In genomic region chr7:70856889-70857511, GRCh38 we compare ENCODE assay signal across 8 cellular contexts.
DNase-seq lines count a peak whose midpoint lies in the region; ATAC-seq and TF ChIP-seq lines count a peak whose summit lies in the region.

No MANE protein-coding gene starts in this region.

- peak; percentile 57 to 64 (median 60) for ATAC-seq in right lobe of liver
- no peak for ATAC-seq in HG03135 (IDR thresholded peaks at IDR 0.05; ENCODE audit: unreplicated experiment)

- DNase-seq in 8988T (peak; percentile 12), NCI-H2171 (lab: John Stamatoyannopoulos, UW) (peak; percentile 21), choroid plexus epithelial cell (ENCODE audit: low read depth) (peak; percentile 73), right lobe of liver (peak; percentile 65 to 70 (median 67))
- peak; percentile 65 for DNase-seq in activated CD4-positive, CD25-positive, alpha-beta regulatory T cell treated with anti-CD3 and anti-CD28 coated beads, Interleukin-2, amount 50 U/mL, for 72 hours
- DNase-seq in stimulated activated CD8-positive, alpha-beta memory T cell treated with anti-CD3 and anti-CD28 coated beads, Interleukin-12 subunit alpha, Interleukin-12 subunit beta, amount 100 ng/mL, for 1 hour (ENCODE audit: low read depth), result peak; percentile 28

- H3K9me3 ChIP-seq in right lobe of liver, result no peaks in the 10 kb centered on the region

- WGBS in right lobe of liver (ENCODE audit: insufficient coverage, low coverage, low lambda C conversion rate, missing lambda C conversion rate), result 4% methylated on average over 4 of the region's 4 CpGs

- H3K27ac ChIP-seq in right lobe of liver, result no peak overlapping the region

- intact Hi-C loops in right lobe of liver (cut with DNase I), result loop anchor here in 1 of 2 donors (5.0 kb wide), 1 partner anchor 875 kb away; no protein-coding TSS in a partner anchor

- H3K27me3 ChIP-seq in right lobe of liver, result no peaks in the 10 kb centered on the region

- TF ChIP-seq POLR2A in right lobe of liver (IDR thresholded peaks at IDR 0.05), result no peak

- no peaks in the 10 kb centered on the region for H3K36me3 ChIP-seq in right lobe of liver

- H3K4me3 ChIP-seq in choroid plexus epithelial cell (ENCODE audit: low read depth, low read length) (no peak overlapping the region), right lobe of liver (no peak overlapping the region)

- peak; percentile 73 for TF ChIP-seq CTCF in GM12874 (IDR thresholded peaks at IDR 0.05; ENCODE audit: insufficient read depth, low read depth, low read length)
- peak; percentile 85 for TF ChIP-seq CTCF in choroid plexus epithelial cell (conservative IDR thresholded peaks at IDR 0.05; ENCODE audit: low read depth, low read length)
- TF ChIP-seq CTCF in right lobe of liver (IDR thresholded peaks at IDR 0.05), result peak; percentile 70 to 92 (median 91)

- no peaks in the 10 kb centered on the region for H3K4me1 ChIP-seq in right lobe of liver

Comparison
In these comparisons a context has a peak if more than half of its experiments do, and no peak if none do; other contexts are left out.
1. DNase-seq: peak in every context shown above with its lines; median percentile 73 in choroid plexus epithelial cell; 67 in right lobe of liver; 65 in activated CD4-positive, CD25-positive, alpha-beta regulatory T cell treated with anti-CD3 and anti-CD28 coated beads, Interleukin-2, amount 50 U/mL, for 72 hours; 28 in stimulated activated CD8-positive, alpha-beta memory T cell treated with anti-CD3 and anti-CD28 coated beads, Interleukin-12 subunit alpha, Interleukin-12 subunit beta, amount 100 ng/mL, for 1 hour; 21 in NCI-H2171; 12 in 8988T.